ENCODE assay signal across 12 cellular contexts in the genomic region with DNA sequence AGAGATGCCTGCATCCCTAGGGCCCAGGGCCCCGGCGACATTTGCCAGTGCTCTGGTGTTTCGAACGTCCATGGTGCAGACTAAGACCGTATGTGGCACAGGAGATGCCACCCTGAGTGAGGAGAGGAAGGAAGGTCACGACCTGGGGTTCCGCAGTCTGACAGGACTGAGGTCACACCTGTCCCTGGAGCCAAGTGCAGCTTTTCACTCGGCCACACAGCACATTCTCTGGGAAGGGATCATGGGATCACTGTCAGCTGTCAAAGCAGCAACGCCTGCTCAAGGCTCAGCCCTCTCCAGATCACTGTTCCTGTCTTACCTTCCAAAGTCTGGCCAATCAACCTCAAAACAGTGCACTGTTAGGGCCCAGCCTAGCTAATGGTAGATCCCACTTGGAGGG.
DNase-seq lines count a peak whose midpoint lies in the region; ATAC-seq and TF ChIP-seq lines count a peak whose summit lies in the region.
"Had no signal": no experiment of that assay in that cellular context is flagged by ENCODE, and none has a peak within 500 bp of the region (broad histone marks: within the 10 kb centered on the region; RNA-seq: fewer than 3 reads in every experiment).

No MANE protein-coding gene starts in this region.

- no peak overlapping the region for H2BK12ac ChIP-seq in mesenchymal stem cell (ENCODE audit: low read length in 2 of 2)

- no peak overlapping the region for H4K8ac ChIP-seq in mesenchymal stem cell (ENCODE audit: low read length)

- no peak overlapping the region for H2BK120ac ChIP-seq in mesenchymal stem cell (ENCODE audit: low read depth, low read length)

- peak overlapping the region; percentile 44 for H4K91ac ChIP-seq in mesenchymal stem cell (ENCODE audit: low read length)

- peaks cover 0 to 5% (median 0%) of the 10 kb centered on the region in 12 donors for H3K4me1 ChIP-seq in heart left ventricle
- H3K4me1 ChIP-seq in right cardiac atrium (ENCODE audit: control insufficient read depth, insufficient read depth, low read length), result no peaks in the 10 kb centered on the region
- peaks cover 11% of the 10 kb centered on the region for H3K4me1 ChIP-seq in mesenchymal stem cell (ENCODE audit: control insufficient read depth, insufficient read depth, low read depth, low read length)
- no peaks in the 10 kb centered on the region for H3K4me1 ChIP-seq in psoas muscle
- H3K4me1 ChIP-seq: BE2C had no signal

- 61 to 85% (median 79%) methylated on average over 7 to 9 of the region's 9 CpGs for WGBS in heart left ventricle, 4 donors
- whole genome bisulfite sequencing in right cardiac atrium, result 71% methylated on average over 9 of the region's 9 CpGs
- WGBS in mesenchymal stem cell, result 92% methylated on average over 9 of the region's 9 CpGs
- WGBS in psoas muscle, 3 donors, result 27 to 58% (median 41%) methylated on average over 9 of the region's 9 CpGs

- H3K9me3 ChIP-seq in heart left ventricle, result no peaks in the 10 kb centered on the region
- no peaks in the 10 kb centered on the region for H3K9me3 ChIP-seq in right cardiac atrium (ENCODE audit: control insufficient read depth, low read length)
- H3K9me3 ChIP-seq in mesenchymal stem cell (ENCODE audit: control insufficient read depth, low read length), result no peaks in the 10 kb centered on the region
- H3K9me3 ChIP-seq in psoas muscle, result no peaks in the 10 kb centered on the region
- H3K9me3 ChIP-seq: BE2C, Caco-2, HAP-1 had no signal

- no peak overlapping the region for H3K9ac ChIP-seq in mesenchymal stem cell (ENCODE audit: low read length)

- ATAC-seq in heart left ventricle (peak in 3 of 4 donors; percentile 22 to 43 (median 25)), right cardiac atrium (no peak), psoas muscle (peak; percentile 52 to 75 (median 64))

- H2BK5ac ChIP-seq in mesenchymal stem cell (ENCODE audit: low read depth, low read length, poor library complexity, severe bottlenecking), result no peak overlapping the region

- no peak overlapping the region for H2BK15ac ChIP-seq in mesenchymal stem cell (ENCODE audit: low read depth, poor library complexity, severe bottlenecking)

- no peaks in the 10 kb centered on the region for H3K36me3 ChIP-seq in heart left ventricle
- H3K36me3 ChIP-seq in mesenchymal stem cell (ENCODE audit: control insufficient read depth in 1 of 2, insufficient read depth in 2 of 2, low read depth in 1 of 2, low read length in 2 of 2), result no peaks in the 10 kb centered on the region
- H3K36me3 ChIP-seq in psoas muscle (ENCODE audit: insufficient read depth in 1 of 2, low read depth in 1 of 2), result no peaks in the 10 kb centered on the region
- H3K36me3 ChIP-seq: BE2C, HAP-1 had no signal

- H3K4me2 ChIP-seq in mesenchymal stem cell (ENCODE audit: low read length, poor library complexity, severe bottlenecking), result no peak overlapping the region

- TF ChIP-seq POLR2A in heart left ventricle (IDR thresholded peaks at IDR 0.05), result no peak

- DNase-seq in heart left ventricle, result no peak
- no peak for DNase-seq in right cardiac atrium
- no peak for DNase-seq in mesenchymal stem cell
- DNase-seq in psoas muscle, result no peak
- DNase-seq in SIG-M5 treated with dmso at 0.1 percent for 504 hours (lab: John Stamatoyannopoulos, UW; ENCODE audit: unreplicated experiment), result no peak
- DNase-seq in activated gamma-delta T cell (lab: John Stamatoyannopoulos, UW), result no peak
- DNase-seq: ACHN; BE2C; Caco-2; CD4-positive, alpha-beta T cell had no signal

- H3K4ac ChIP-seq in mesenchymal stem cell (ENCODE audit: low read depth in 1 of 2, low read length in 2 of 2), result no peak overlapping the region

- H2AFZ ChIP-seq in mesenchymal stem cell (ENCODE audit: low read depth, low read length), result no peak overlapping the region

- no peak overlapping the region for H2AK5ac ChIP-seq in mesenchymal stem cell (ENCODE audit: low read length, severe bottlenecking)

- H3K23ac ChIP-seq in mesenchymal stem cell (ENCODE audit: low read length in 2 of 2), result no peak overlapping the region

- no peaks in the 10 kb centered on the region for H3K79me1 ChIP-seq in mesenchymal stem cell (replicated peaks; ENCODE audit: low read length, poor library complexity, severe bottlenecking)

- no peak for TF ChIP-seq CTCF in heart left ventricle (IDR thresholded peaks at IDR 0.05)
- TF ChIP-seq CTCF in psoas muscle (IDR thresholded peaks at IDR 0.05), result no peak

- intact Hi-C loops in heart left ventricle (cut with DNase I) (no loop called here), right cardiac atrium (cut with DNase I) (no loop called here), psoas muscle (cut with DNase I) (no loop called here)

- peak overlapping the region; percentile 1 to 16 for H3K18ac ChIP-seq in mesenchymal stem cell (ENCODE audit: low read depth in 1 of 2, low read length in 2 of 2)

- H3K27ac ChIP-seq in heart left ventricle (no peak overlapping the region), right cardiac atrium (ENCODE audit: low read length) (no peak overlapping the region), mesenchymal stem cell (ENCODE audit: low read length, poor library complexity, severe bottlenecking) (no peak overlapping the region), psoas muscle (no peak overlapping the region)
- H3K27ac ChIP-seq: C4-2B had no signal

- H3K4me3 ChIP-seq in heart left ventricle, result no peak overlapping the region
- no peak overlapping the region for H3K4me3 ChIP-seq in right cardiac atrium (ENCODE audit: low read length)
- no peak overlapping the region for H3K4me3 ChIP-seq in mesenchymal stem cell (ENCODE audit: insufficient read depth in 1 of 2, low read depth in 1 of 2, low read length in 2 of 2)
- H3K4me3 ChIP-seq in psoas muscle, result no peak overlapping the region
- H3K4me3 ChIP-seq: HAP-1 had no signal

- H3K14ac ChIP-seq in mesenchymal stem cell (ENCODE audit: low read length in 2 of 2), result peak overlapping the region in 1 of 2 experiments; percentile 5

- H3K27me3 ChIP-seq in heart left ventricle, result no peaks in the 10 kb centered on the region
- H3K27me3 ChIP-seq in right cardiac atrium (ENCODE audit: control insufficient read depth, insufficient read depth), result no peaks in the 10 kb centered on the region
- H3K27me3 ChIP-seq in mesenchymal stem cell (ENCODE audit: control insufficient read depth in 1 of 2, insufficient read depth in 1 of 2, low read length in 2 of 2), result no peaks in the 10 kb centered on the region
- H3K27me3 ChIP-seq in psoas muscle (ENCODE audit: insufficient read depth in 3 of 3, low read length in 2 of 3), result no peaks in the 10 kb centered on the region
- H3K27me3 ChIP-seq: BE2C had no signal

Comparison
In these comparisons a context has a peak if more than half of its experiments do, and no peak if none do; other contexts are left out.
1. ATAC-seq: peak in heart left ventricle (3 of 4) and psoas muscle (4 of 4); none in right cardiac atrium (0 of 2).